ENCODE assay signal across 22 cellular contexts in the genomic region with DNA sequence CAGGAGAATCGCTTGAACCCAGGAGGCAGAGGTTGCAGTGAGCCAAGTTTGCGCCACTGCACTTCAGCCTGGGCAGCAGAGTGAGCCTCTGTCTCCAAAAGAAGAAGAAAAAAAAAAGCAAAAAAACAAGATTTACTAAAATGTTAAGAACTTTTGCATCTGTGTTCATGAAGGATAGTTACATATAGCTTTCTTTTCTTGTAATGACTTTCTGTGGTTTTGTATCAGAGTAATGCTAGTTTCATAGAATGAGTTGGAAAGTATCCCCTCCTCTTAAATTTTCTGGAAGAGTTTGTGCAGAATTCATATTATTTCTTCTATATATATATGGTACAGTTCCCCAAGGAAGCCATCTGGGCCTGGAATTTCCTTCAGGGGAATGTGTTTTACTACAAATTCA. TPM values are rescaled to one million over a fixed set of nuclear protein-coding genes. Genes with fewer than 3 reads are reported as not detected.
A peak's percentile ranks its signal among the peaks of the same experiment; 100 is the strongest.
DNase-seq lines count a peak whose midpoint lies in the region; ATAC-seq and TF ChIP-seq lines count a peak whose summit lies in the region.
"Had no signal": no experiment of that assay in that cellular context is flagged by ENCODE, and none has a peak within 500 bp of the region (broad histone marks: within the 10 kb centered on the region; RNA-seq: fewer than 3 reads in every experiment).

No MANE protein-coding gene starts in this region.

- peak; percentile 47 to 56 for ATAC-seq in activated T-cell treated with anti-CD3 and anti-CD28 coated beads, Interleukin-2, amount 50 U/mL, for 72 hours (replicated peaks in 1 of 2)
- no peak for ATAC-seq in central memory CD8-positive, alpha-beta T cell (replicated peaks; ENCODE audit: extremely low read depth, poor library complexity, severe bottlenecking)
- ATAC-seq in HG02798 (IDR thresholded peaks at IDR 0.05; ENCODE audit: poor library complexity, unreplicated experiment) = no peak
- ATAC-seq: A549, GM23338, HCT116 had no signal

- DNase-seq in activated T-cell treated with anti-CD3 and anti-CD28 coated beads, Interleukin-2, amount 50 U/mL, for 72 hours = no peak
- no peak for DNase-seq in activated T-cell treated with anti-CD3 and anti-CD28 coated beads, Interleukin-2, amount 50 U/mL, for 1 hour
- no peak for DNase-seq in central memory CD8-positive, alpha-beta T cell (ENCODE audit: low spot score in 2 of 2)
- DNase-seq in spleen (peak; percentile 20), SW 1271 (lab: John Stamatoyannopoulos, UW) (no peak)
- DNase-seq in activated naive CD4-positive, alpha-beta T cell treated with anti-CD3 and anti-CD28 coated beads for 36 hours = no peak
- DNase-seq: 8988T; ACHN; BE2C; CD4-positive, alpha-beta T cell; CD8-positive, alpha-beta memory T cell; DMS 273 treated with DMSO at 0.1 percent for 48 hours; DMS79; EL; GDM1; H9 had no signal

- no peaks in the 10 kb centered on the region for H3K9me3 ChIP-seq in spleen
- H3K9me3 ChIP-seq: A549; BE2C; BLaER1 treated with 17β-estradiol and CSF1 and Interleukin-3, amounts not matched to agents 10 nM and 100 nM had no signal

- H3K4me1 ChIP-seq in spleen = no peaks in the 10 kb centered on the region
- H3K4me1 ChIP-seq: A549; BE2C; BLaER1 treated with 17β-estradiol and CSF1 and Interleukin-3, amounts not matched to agents 10 nM and 100 nM had no signal

- WGBS in spleen, 5 donors = 76 to 95% (median 80%) methylated on average over 2 of the region's 2 CpGs

- H3K4me1 Mint-ChIP-seq in activated T-cell treated with anti-CD3 and anti-CD28 coated beads, Interleukin-2, amount 50 U/mL, for 72 hours (ENCODE audit: low read depth) = peaks cover 5% of the 10 kb centered on the region
- no peaks in the 10 kb centered on the region for H3K4me1 Mint-ChIP-seq in central memory CD8-positive, alpha-beta T cell
- no peaks in the 10 kb centered on the region for H3K4me1 Mint-ChIP-seq in activated naive CD4-positive, alpha-beta T cell treated with anti-CD3 and anti-CD28 coated beads for 36 hours (ENCODE audit: low read depth)
- H3K4me1 Mint-ChIP-seq: CD8-positive, alpha-beta memory T cell; GM23338; H9 had no signal

- intact Hi-C loops in spleen (cut with DNase I; ENCODE audit: low total_unique reads) = no loop called here
- intact Hi-C loops in activated naive CD4-positive, alpha-beta T cell treated with anti-CD3 and anti-CD28 coated beads for 36 hours (cut with micrococcal nuclease) = no loop called here

- no peak overlapping the region for H3K4me3 Mint-ChIP-seq in activated T-cell treated with anti-CD3 and anti-CD28 coated beads, Interleukin-2, amount 50 U/mL, for 72 hours
- no peak overlapping the region for H3K4me3 Mint-ChIP-seq in central memory CD8-positive, alpha-beta T cell
- H3K4me3 Mint-ChIP-seq in activated naive CD4-positive, alpha-beta T cell treated with anti-CD3 and anti-CD28 coated beads for 36 hours = no peak overlapping the region
- H3K4me3 Mint-ChIP-seq: CD14-positive monocyte; CD4-positive, alpha-beta T cell; CD8-positive, alpha-beta memory T cell; GM23338; H9 had no signal

- no peak overlapping the region for H3K27ac ChIP-seq in spleen
- H3K27ac ChIP-seq: A549; BLaER1 treated with 17β-estradiol and CSF1 and Interleukin-3, amounts not matched to agents 10 nM and 100 nM had no signal

- TF ChIP-seq POLR2A in spleen (IDR thresholded peaks at IDR 0.05) = no peak

- no peaks in the 10 kb centered on the region for H3K27me3 ChIP-seq in spleen (replicated peaks in 1 of 7)
- H3K27me3 ChIP-seq: BE2C had no signal

- CTCF ChIA-PET in activated naive CD4-positive, alpha-beta T cell treated with anti-CD3 and anti-CD28 coated beads for 36 hours (lab: Charles Lee) = no interaction called here

- H3K36me3 ChIP-seq in spleen = no peaks in the 10 kb centered on the region
- H3K36me3 ChIP-seq: BE2C had no signal

- no peaks in the 10 kb centered on the region for H3K9me3 Mint-ChIP-seq in activated T-cell treated with anti-CD3 and anti-CD28 coated beads, Interleukin-2, amount 50 U/mL, for 72 hours
- no peaks in the 10 kb centered on the region for H3K9me3 Mint-ChIP-seq in central memory CD8-positive, alpha-beta T cell
- H3K9me3 Mint-ChIP-seq in activated naive CD4-positive, alpha-beta T cell treated with anti-CD3 and anti-CD28 coated beads for 36 hours = no peaks in the 10 kb centered on the region
- H3K9me3 Mint-ChIP-seq: CD4-positive, alpha-beta T cell; CD8-positive, alpha-beta memory T cell; GM23338 had no signal

- H3K27me3 Mint-ChIP-seq in activated T-cell treated with anti-CD3 and anti-CD28 coated beads, Interleukin-2, amount 50 U/mL, for 72 hours (ENCODE audit: low read depth) = peaks cover 8% of the 10 kb centered on the region
- no peaks in the 10 kb centered on the region for H3K27me3 Mint-ChIP-seq in central memory CD8-positive, alpha-beta T cell
- no peaks in the 10 kb centered on the region for H3K27me3 Mint-ChIP-seq in activated naive CD4-positive, alpha-beta T cell treated with anti-CD3 and anti-CD28 coated beads for 36 hours (ENCODE audit: low read depth)
- H3K27me3 Mint-ChIP-seq: CD4-positive, alpha-beta T cell had no signal

- H3K36me3 Mint-ChIP-seq in activated T-cell treated with anti-CD3 and anti-CD28 coated beads, Interleukin-2, amount 50 U/mL, for 72 hours (ENCODE audit: insufficient read depth in 2 of 2) = no peaks in the 10 kb centered on the region
- no peaks in the 10 kb centered on the region for H3K36me3 Mint-ChIP-seq in central memory CD8-positive, alpha-beta T cell (ENCODE audit: insufficient read depth)
- no peaks in the 10 kb centered on the region for H3K36me3 Mint-ChIP-seq in activated naive CD4-positive, alpha-beta T cell treated with anti-CD3 and anti-CD28 coated beads for 36 hours (ENCODE audit: low read depth)
- H3K36me3 Mint-ChIP-seq: CD14-positive monocyte; CD8-positive, alpha-beta memory T cell had no signal

- no peak for TF ChIP-seq CTCF in spleen (IDR thresholded peaks at IDR 0.05 in 8 of 11, conservative IDR thresholded peaks at IDR 0.05 in 3 of 11)

- no peak overlapping the region for H3K4me3 ChIP-seq in spleen
- H3K4me3 ChIP-seq: A549; BLaER1 treated with 17β-estradiol and CSF1 and Interleukin-3, amounts not matched to agents 10 nM and 100 nM; GM23338 had no signal

- H3K27ac Mint-ChIP-seq in activated T-cell treated with anti-CD3 and anti-CD28 coated beads, Interleukin-2, amount 50 U/mL, for 72 hours = no peak overlapping the region
- H3K27ac Mint-ChIP-seq in central memory CD8-positive, alpha-beta T cell (ENCODE audit: low read depth) = peak overlapping the region; percentile 79
- H3K27ac Mint-ChIP-seq in activated naive CD4-positive, alpha-beta T cell treated with anti-CD3 and anti-CD28 coated beads for 36 hours = no peak overlapping the region
- H3K27ac Mint-ChIP-seq: CD4-positive, alpha-beta T cell; CD8-positive, alpha-beta memory T cell; GM23338; H9 had no signal

RNA-seq across cellular contexts. Expression of a gene that starts 17.0 kb away (rescaled TPM):
- 100 to 1,000 TPM; 108 to 114 TPM for total RNA-seq in activated T-cell treated with anti-CD3 and anti-CD28 coated beads, Interleukin-2, amount 50 U/mL, for 72 hours
- total RNA-seq in spleen = 10 to 100 TPM; 48.0 to 93.6 (median 72.6) TPM
- 10 to 100 TPM; 20.0 to 42.2 (median 34.8) TPM for polyA plus RNA-seq in spleen
- 10 to 100 TPM; 64.8 to 73.1 TPM for total RNA-seq in activated naive CD4-positive, alpha-beta T cell treated with anti-CD3 and anti-CD28 coated beads for 36 hours

RNA-seq across cellular contexts. Expression of a gene that starts 24.1 kb away (rescaled TPM):
- 10 to 100 TPM; 38.8 to 44.8 TPM for total RNA-seq in activated T-cell treated with anti-CD3 and anti-CD28 coated beads, Interleukin-2, amount 50 U/mL, for 72 hours
- total RNA-seq in spleen = 10 to 100 TPM; 47.1 to 79.1 (median 64.9) TPM
- polyA plus RNA-seq in spleen = 10 to 100 TPM; 16.0 to 35.8 (median 18.7) TPM
- 10 to 100 TPM; 34.7 to 35.5 TPM for total RNA-seq in activated naive CD4-positive, alpha-beta T cell treated with anti-CD3 and anti-CD28 coated beads for 36 hours

RNA-seq across cellular contexts. Expression of a gene that starts 39.7 kb away (rescaled TPM):
- 1 to 10 TPM; 8.7 to 9.0 TPM for total RNA-seq in activated T-cell treated with anti-CD3 and anti-CD28 coated beads, Interleukin-2, amount 50 U/mL, for 72 hours
- total RNA-seq in spleen = 1 to 10 TPM; 4.8 to 8.6 (median 7.1) TPM
- polyA plus RNA-seq in spleen = 1 to 10 TPM; 1.1 to 2.5 (median 1.4) TPM
- 1 to 10 TPM; 2.1 to 2.2 TPM for total RNA-seq in activated naive CD4-positive, alpha-beta T cell treated with anti-CD3 and anti-CD28 coated beads for 36 hours

RNA-seq across cellular contexts. Expression of a gene that starts 47.4 kb away (rescaled TPM):
- total RNA-seq in activated T-cell treated with anti-CD3 and anti-CD28 coated beads, Interleukin-2, amount 50 U/mL, for 72 hours = 1 to 10 TPM; 7.6 to 8.3 TPM
- total RNA-seq in spleen = 1 to 10 TPM; 1.5 to 3.7 (median 2.2) TPM
- 1 to 10 TPM; 1.5 to 2.3 (median 2.0) TPM for polyA plus RNA-seq in spleen
- total RNA-seq in activated naive CD4-positive, alpha-beta T cell treated with anti-CD3 and anti-CD28 coated beads for 36 hours = 1 to 10 TPM; 2.1 to 2.7 TPM
- polyA plus RNA-seq: CD14-positive monocyte had no signal

RNA-seq across cellular contexts. Expression of a gene that starts 54.8 kb away (rescaled TPM):
- total RNA-seq in activated T-cell treated with anti-CD3 and anti-CD28 coated beads, Interleukin-2, amount 50 U/mL, for 72 hours = 10 to 100 TPM; 19.1 to 20.9 TPM
- total RNA-seq in spleen = 10 to 100 TPM; 15.4 to 23.7 (median 18.9) TPM
- polyA plus RNA-seq in spleen = 10 to 100 TPM; 15.9 to 17.9 (median 16.0) TPM
- 10 to 100 TPM; 14.5 to 14.8 TPM for total RNA-seq in activated naive CD4-positive, alpha-beta T cell treated with anti-CD3 and anti-CD28 coated beads for 36 hours

Comparison
In these comparisons a context has a peak if more than half of its experiments do, and no peak if none do; other contexts are left out.
1. ATAC-seq: peak in activated T-cell treated with anti-CD3 and anti-CD28 coated beads, Interleukin-2, amount 50 U/mL, for 72 hours (2 of 2); none in central memory CD8-positive, alpha-beta T cell (single experiment) and HG02798 (single experiment).